ENCODE assay signal across 24 cellular contexts in the genomic region with DNA sequence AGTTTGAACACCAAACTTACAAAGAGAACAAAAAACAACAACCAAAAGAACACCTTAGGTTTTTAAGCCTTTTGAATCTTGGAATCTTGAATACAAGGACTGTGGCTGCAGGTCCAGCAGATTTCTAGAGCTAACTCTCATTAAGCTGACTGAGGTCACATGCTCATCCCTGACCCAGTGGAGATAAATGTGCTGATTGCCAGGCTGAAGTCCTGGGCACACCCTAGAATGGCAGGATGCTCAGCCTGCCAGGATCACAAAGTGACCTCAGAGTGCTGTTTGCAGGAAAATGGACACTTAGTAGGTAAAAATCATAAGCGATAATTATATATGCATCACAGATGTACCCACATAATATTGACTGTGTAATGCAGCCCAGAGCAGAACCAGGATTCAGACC.
DNase-seq lines count a peak whose midpoint lies in the region; ATAC-seq, FAIRE-seq and TF ChIP-seq lines count a peak whose summit lies in the region.
"Had no signal": no experiment of that assay in that cellular context is flagged by ENCODE, and none has a peak within 500 bp of the region (broad histone marks: within the 10 kb centered on the region; RNA-seq: fewer than 3 reads in every experiment).

No MANE protein-coding gene starts in this region.

- H3K27me3 ChIP-seq in esophagus muscularis mucosa (no peaks in the 10 kb centered on the region), small intestine (ENCODE audit: control insufficient read depth in 2 of 2, insufficient read depth in 2 of 2, low read length in 2 of 2) (no peaks in the 10 kb centered on the region), right lobe of liver (no peaks in the 10 kb centered on the region), uterus (no peaks in the 10 kb centered on the region)
- H3K27me3 ChIP-seq: BLaER1 had no signal

- no peaks in the 10 kb centered on the region for H3K27me3 Mint-ChIP-seq in nephron (ENCODE audit: low read depth)

- no peak overlapping the region for H3K4me3 Mint-ChIP-seq in nephron
- H3K4me3 Mint-ChIP-seq: B cell; CD4-positive, CD25-positive, alpha-beta regulatory T cell; CD8-positive, alpha-beta T cell had no signal

- H3K4me1 Mint-ChIP-seq in nephron = peaks cover 10% of the 10 kb centered on the region
- H3K4me1 Mint-ChIP-seq: B cell; CD4-positive, CD25-positive, alpha-beta regulatory T cell had no signal

- ATAC-seq in left colon = peak; percentile 82
- no peak for ATAC-seq in right lobe of liver
- ATAC-seq: CD8-positive, alpha-beta T cell; GM12878 had no signal

- DNase-seq in esophagus muscularis mucosa (ENCODE audit: extremely low spot score) (peak; percentile 47), left colon (no peak), small intestine (peak; percentile 53), right lobe of liver (no peak), uterus (no peak), AG08395 (ENCODE audit: low spot score) (no peak)
- DNase-seq: Caco-2; CD4-positive, CD25-positive, alpha-beta regulatory T cell; CD8-positive, alpha-beta T cell; DMS 273 treated with DMSO at 0.1 percent for 48 hours; DMS79; EL; GDM1; GM23248; H7; HCEC 1CT had no signal

- TF ChIP-seq POLR2A in esophagus muscularis mucosa (IDR thresholded peaks at IDR 0.05; ENCODE audit: low read depth) (no peak), right lobe of liver (IDR thresholded peaks at IDR 0.05) (no peak), uterus (IDR thresholded peaks at IDR 0.05) (no peak)

- TF ChIP-seq EP300 in esophagus muscularis mucosa (IDR thresholded peaks at IDR 0.05) = no peak

- no peak overlapping the region for H3K4me3 ChIP-seq in esophagus muscularis mucosa
- H3K4me3 ChIP-seq in small intestine (ENCODE audit: low read depth in 1 of 2, low read length in 2 of 2) = no peak overlapping the region
- H3K4me3 ChIP-seq in right lobe of liver = no peak overlapping the region
- no peak overlapping the region for H3K4me3 ChIP-seq in uterus
- H3K4me3 ChIP-seq: BLaER1, GM12878, GM23248 had no signal

- WGBS in esophagus muscularis mucosa = 85% methylated on average over 1 of the region's 1 CpG
- WGBS in small intestine, 3 donors = 82 to 95% (median 88%) methylated on average over 1 of the region's 1 CpG
- WGBS in right lobe of liver (ENCODE audit: insufficient coverage, low coverage, low lambda C conversion rate, missing lambda C conversion rate) = 57% methylated on average over 1 of the region's 1 CpG

- H3K9me3 ChIP-seq in esophagus muscularis mucosa = no peaks in the 10 kb centered on the region
- no peaks in the 10 kb centered on the region for H3K9me3 ChIP-seq in small intestine (ENCODE audit: control insufficient read depth, low read depth)
- no peaks in the 10 kb centered on the region for H3K9me3 ChIP-seq in right lobe of liver
- no peaks in the 10 kb centered on the region for H3K9me3 ChIP-seq in uterus
- H3K9me3 ChIP-seq: BLaER1, Caco-2 had no signal

- peak overlapping the region; percentile 28 to 41 (median 40) for H3K27ac Mint-ChIP-seq in nephron
- H3K27ac Mint-ChIP-seq: B cell; CD4-positive, CD25-positive, alpha-beta regulatory T cell; CD8-positive, alpha-beta T cell had no signal

- H3K4me1 ChIP-seq in esophagus muscularis mucosa = peaks cover 0 to 7% (median 0%) of the 10 kb centered on the region in 4 donors
- H3K4me1 ChIP-seq in small intestine (ENCODE audit: control insufficient read depth in 2 of 2, insufficient read depth in 1 of 2, low read depth in 1 of 2, low read length in 1 of 2) = no peaks in the 10 kb centered on the region
- no peaks in the 10 kb centered on the region for H3K4me1 ChIP-seq in right lobe of liver
- H3K4me1 ChIP-seq in uterus = no peaks in the 10 kb centered on the region
- H3K4me1 ChIP-seq: BLaER1, Caco-2 had no signal

- no peaks in the 10 kb centered on the region for H3K9me3 Mint-ChIP-seq in nephron
- H3K9me3 Mint-ChIP-seq: CD8-positive, alpha-beta T cell had no signal

- no peak overlapping the region for H3K27ac ChIP-seq in esophagus muscularis mucosa (replicated peaks in 1 of 4)
- no peak overlapping the region for H3K27ac ChIP-seq in small intestine (ENCODE audit: low read depth in 1 of 2, low read length in 1 of 2)
- H3K27ac ChIP-seq in right lobe of liver = no peak overlapping the region
- peak overlapping the region in 1 of 2 donors; percentile 18 for H3K27ac ChIP-seq in uterus
- H3K27ac ChIP-seq: BLaER1, C4-2B, GM23248 had no signal

- no peaks in the 10 kb centered on the region for H3K36me3 Mint-ChIP-seq in nephron (ENCODE audit: low read depth)
- H3K36me3 Mint-ChIP-seq: CD4-positive, CD25-positive, alpha-beta regulatory T cell; CD8-positive, alpha-beta T cell had no signal

- TF ChIP-seq CTCF in esophagus muscularis mucosa (IDR thresholded peaks at IDR 0.05) = no peak
- no peak for TF ChIP-seq CTCF in nephron (IDR thresholded peaks at IDR 0.05; ENCODE audit: unreplicated experiment in 3 of 3)
- no peak for TF ChIP-seq CTCF in right lobe of liver (IDR thresholded peaks at IDR 0.05)
- TF ChIP-seq CTCF in uterus (IDR thresholded peaks at IDR 0.05) = no peak

- FAIRE-seq in small intestine (lab: Jason Lieb, UNC) = no peak
- FAIRE-seq: D721Med, GM12878, GM19239, H1 had no signal

- no peaks in the 10 kb centered on the region for H3K36me3 ChIP-seq in esophagus muscularis mucosa
- H3K36me3 ChIP-seq in small intestine (ENCODE audit: control insufficient read depth in 2 of 2, insufficient read depth in 2 of 2, low read length in 2 of 2) = no peaks in the 10 kb centered on the region
- H3K36me3 ChIP-seq in right lobe of liver = no peaks in the 10 kb centered on the region
- H3K36me3 ChIP-seq in uterus = no peaks in the 10 kb centered on the region
- H3K36me3 ChIP-seq: BLaER1 had no signal

- intact Hi-C loops in esophagus muscularis mucosa (cut with DNase I) (no loop called here), left colon (cut with DNase I, micrococcal nuclease) (no loop called here), right lobe of liver (cut with DNase I) (no loop called here), uterus (cut with DNase I; ENCODE audit: low total_unique reads) (no loop called here)

Comparison
In these comparisons a context has a peak if more than half of its experiments do, and no peak if none do; other contexts are left out.
1. DNase-seq: peak in esophagus muscularis mucosa (single experiment) and small intestine (single experiment); none in left colon (0 of 2), right lobe of liver (0 of 3), uterus (0 of 2) and AG08395 (single experiment).